14 cellular contexts compared by ENCODE assay signal in the genomic region with DNA sequence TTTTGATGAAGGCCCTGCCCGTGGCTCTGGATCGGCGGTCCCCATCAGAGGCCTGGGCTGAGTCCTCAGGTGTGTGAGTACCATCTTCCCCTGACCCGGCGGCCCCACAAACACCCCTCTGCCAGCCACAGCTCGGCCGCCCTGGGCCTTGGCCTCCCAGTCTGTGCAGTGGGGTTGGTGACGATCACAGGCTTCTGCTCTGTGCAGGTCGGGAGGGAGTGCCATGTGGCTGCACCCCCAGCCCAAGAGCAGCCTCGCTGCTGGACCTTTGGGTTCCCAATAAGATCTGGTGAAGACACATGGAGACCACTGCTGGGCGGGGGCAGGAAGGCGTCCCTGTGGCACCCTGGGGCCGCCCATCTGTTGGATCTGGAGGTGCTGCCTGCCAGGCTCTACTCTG. TPM values are rescaled to one million over a fixed set of nuclear protein-coding genes. Genes with fewer than 3 reads are reported as not detected.
DNase-seq lines count a peak whose midpoint lies in the region; ATAC-seq and TF ChIP-seq lines count a peak whose summit lies in the region.
"Had no signal": no experiment of that assay in that cellular context is flagged by ENCODE, and none has a peak within 500 bp of the region (broad histone marks: within the 10 kb centered on the region; RNA-seq: fewer than 3 reads in every experiment).

No MANE protein-coding gene starts in this region.

- no peak for DNase-seq in right atrium auricular region (ENCODE audit: low spot score)
- DNase-seq in left ventricle myocardium superior: no peak
- DNase-seq in sigmoid colon: no peak
- DNase-seq in vagina (ENCODE audit: extremely low spot score in 2 of 2): no peak
- DNase-seq in Peyer's patch: no peak
- DNase-seq: activated naive CD4-positive, alpha-beta T cell treated with anti-CD3 and anti-CD28 coated beads, Interleukin-2, amount 50 U/mL, for 16 hours; COR-L47; Kasumi-1; NCI-H1694 treated with DMSO at 0.1 percent for 48 hours; PC-9; stimulated activated naive CD8-positive, alpha-beta T cell treated with anti-CD3 and anti-CD28 coated beads, Interleukin-15, amount 100 ng/mL, for 72 hours had no signal

- peaks cover 0 to 100% of the 10 kb centered on the region in 2 donors for H3K4me1 ChIP-seq in right atrium auricular region
- peaks cover 33 to 62% of the 10 kb centered on the region in 2 donors for H3K4me1 ChIP-seq in esophagus (ENCODE audit: control insufficient read depth in 2 of 2, insufficient read depth in 2 of 2, low read length in 1 of 2)
- peaks cover 0 to 84% (median 78%) of the 10 kb centered on the region in 4 donors for H3K4me1 ChIP-seq in sigmoid colon
- H3K4me1 ChIP-seq in vagina: peaks cover 97% of the 10 kb centered on the region
- peaks cover 0 to 61% (median 21%) of the 10 kb centered on the region in 4 donors for H3K4me1 ChIP-seq in Peyer's patch

- TF ChIP-seq CTCF in right atrium auricular region (IDR thresholded peaks at IDR 0.05) (no peak), sigmoid colon (IDR thresholded peaks at IDR 0.05) (no peak), vagina (IDR thresholded peaks at IDR 0.05) (no peak), Peyer's patch (IDR thresholded peaks at IDR 0.05) (no peak)

- H3K36me3 ChIP-seq in right atrium auricular region: peaks cover 77% of the 10 kb centered on the region
- H3K36me3 ChIP-seq in esophagus (ENCODE audit: control insufficient read depth in 2 of 2, insufficient read depth in 2 of 2, low read length in 1 of 2): peaks cover 4 to 69% of the 10 kb centered on the region in 2 donors
- peaks cover 0 to 77% (median 51%) of the 10 kb centered on the region in 4 donors for H3K36me3 ChIP-seq in sigmoid colon
- H3K36me3 ChIP-seq in vagina: peaks cover 0 to 44% of the 10 kb centered on the region in 2 donors
- H3K36me3 ChIP-seq in Peyer's patch: peaks cover 0 to 62% (median 0%) of the 10 kb centered on the region in 3 donors

- ATAC-seq in left ventricle myocardium superior (no peak), GM18868 (IDR thresholded peaks at IDR 0.05; ENCODE audit: unreplicated experiment) (no peak), GM19035 (IDR thresholded peaks at IDR 0.05; ENCODE audit: unreplicated experiment) (no peak)
- ATAC-seq: stimulated activated naive CD8-positive, alpha-beta T cell treated with anti-CD3 and anti-CD28 coated beads, Interleukin-15, amount 100 ng/mL, for 72 hours had no signal

- H3K9me3 ChIP-seq in right atrium auricular region: no peaks in the 10 kb centered on the region
- H3K9me3 ChIP-seq in esophagus (ENCODE audit: control insufficient read depth in 2 of 2, insufficient read depth in 1 of 2, low read depth in 1 of 2, low read length in 1 of 2): no peaks in the 10 kb centered on the region
- no peaks in the 10 kb centered on the region for H3K9me3 ChIP-seq in sigmoid colon
- H3K9me3 ChIP-seq in vagina: no peaks in the 10 kb centered on the region
- H3K9me3 ChIP-seq in Peyer's patch: no peaks in the 10 kb centered on the region

- H3K4me3 ChIP-seq in right atrium auricular region (no peak overlapping the region), esophagus (ENCODE audit: low read depth in 1 of 2, low read length in 2 of 2) (no peak overlapping the region), sigmoid colon (no peak overlapping the region), vagina (no peak overlapping the region), Peyer's patch (no peak overlapping the region)
- H3K4me3 ChIP-seq: PC-9 had no signal

- TF ChIP-seq EP300 in sigmoid colon (IDR thresholded peaks at IDR 0.05): no peak

- 74 to 84% methylated on average over 13 of the region's 13 CpGs for WGBS in esophagus, 2 donors
- 93 to 94% methylated on average over 13 of the region's 13 CpGs for WGBS in sigmoid colon, 2 donors

- H3K27me3 ChIP-seq in right atrium auricular region (no peaks in the 10 kb centered on the region), esophagus (ENCODE audit: control insufficient read depth in 1 of 2, insufficient read depth in 2 of 2, low read length in 2 of 2) (no peaks in the 10 kb centered on the region), sigmoid colon (no peaks in the 10 kb centered on the region), vagina (no peaks in the 10 kb centered on the region), Peyer's patch (no peaks in the 10 kb centered on the region)

- H3K27ac ChIP-seq in right atrium auricular region: peak overlapping the region; percentile 80
- H3K27ac ChIP-seq in esophagus (ENCODE audit: low read depth in 2 of 2, low read length in 1 of 2): peak overlapping the region; percentile 76 to 97
- peak overlapping the region; percentile 74 to 92 (median 86) for H3K27ac ChIP-seq in sigmoid colon
- peak overlapping the region; percentile 80 for H3K27ac ChIP-seq in vagina
- peak overlapping the region in 2 of 4 donors; percentile 89 to 97 for H3K27ac ChIP-seq in Peyer's patch
- H3K27ac ChIP-seq: PC-9 had no signal

- intact Hi-C loops in left ventricle myocardium superior (cut with micrococcal nuclease): no loop called here
- intact Hi-C loops in sigmoid colon (cut with DNase I): no loop called here
- intact Hi-C loops in vagina (cut with DNase I): no loop called here

- TF ChIP-seq POLR2A in sigmoid colon (IDR thresholded peaks at IDR 0.05) (no peak), vagina (IDR thresholded peaks at IDR 0.05) (peak in 1 of 2 donors; percentile 4), Peyer's patch (IDR thresholded peaks at IDR 0.05) (no peak)

RNA-seq across cellular contexts. Expression of a gene that starts 47.1 kb away (rescaled TPM):
- total RNA-seq in right atrium auricular region (10 to 100 TPM; 48.4 to 67.1 TPM), left ventricle myocardium superior (78.9 TPM), sigmoid colon (10 to 100 TPM; 16.6 to 21.4 (median 20.6) TPM), vagina (13.5 TPM), Peyer's patch (100 to 1,000 TPM in 3 of 4 donors, 10 to 100 TPM in 1; 21.5 to 231 (median 189) TPM)
- polyA plus RNA-seq in esophagus (1 to 10 TPM; 3.2 to 3.9 TPM), sigmoid colon (10 to 100 TPM in 2 of 3 donors, 1 to 10 TPM in 1; 7.8 to 22.7 (median 12.0) TPM)
